ENCODE assay signal across 13 cellular contexts in the genomic region with DNA sequence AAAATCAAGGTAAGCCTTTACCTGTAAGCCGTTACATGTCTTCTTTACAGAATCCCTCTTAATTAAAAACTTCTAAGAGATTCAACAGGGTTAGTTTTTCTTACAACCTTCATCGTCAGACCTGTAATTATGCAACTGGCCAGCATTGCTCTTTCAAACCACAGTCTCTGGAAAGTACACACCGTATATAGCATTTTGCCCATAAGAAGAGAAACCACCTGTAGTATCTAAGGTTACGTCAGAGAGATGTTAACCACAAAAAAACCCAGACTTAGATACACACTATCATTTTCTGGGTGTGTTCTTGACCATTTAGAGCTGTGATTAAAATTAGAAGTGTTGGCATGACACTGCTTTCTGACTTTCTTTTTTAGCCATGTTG.
DNase-seq lines count a peak whose midpoint lies in the region; ATAC-seq and TF ChIP-seq lines count a peak whose summit lies in the region.
"Had no signal": no experiment of that assay in that cellular context is flagged by ENCODE, and none has a peak within 500 bp of the region (broad histone marks: within the 10 kb centered on the region; RNA-seq: fewer than 3 reads in every experiment).

No MANE protein-coding gene starts in this region.

- H3K27me3 Mint-ChIP-seq in T-helper 17 cell: no peaks in the 10 kb centered on the region

- no peak overlapping the region for H3K27ac ChIP-seq in RWPE2 (ENCODE audit: poor library complexity, severe bottlenecking)
- H3K27ac ChIP-seq: upper lobe of left lung had no signal

- H3K36me3 ChIP-seq in RWPE2 (ENCODE audit: low read depth): no peaks in the 10 kb centered on the region
- H3K36me3 ChIP-seq: upper lobe of left lung had no signal

- ATAC-seq in GM18517 (IDR thresholded peaks at IDR 0.05; ENCODE audit: unreplicated experiment) (peak; percentile 95), GM21423 (IDR thresholded peaks at IDR 0.05; ENCODE audit: unreplicated experiment) (peak; percentile 96), HG03066 (IDR thresholded peaks at IDR 0.05; ENCODE audit: low read depth, unreplicated experiment) (peak; percentile 97), RWPE2 (ENCODE audit: low read depth) (peak; percentile 33; the same call in 1 of the 3 replicates), T-helper 17 cell (no peak)

- no peak overlapping the region for H3K4me3 ChIP-seq in RWPE2 (ENCODE audit: severe bottlenecking)
- H3K4me3 ChIP-seq: upper lobe of left lung had no signal

- DNase-seq in RWPE2 (ENCODE audit: low spot score) (no peak), T-helper 17 cell (no peak), DMS79 treated with DMSO at 0.1 percent for 48 hours (lab: John Stamatoyannopoulos, UW) (no peak), NCI-H1436 (lab: John Stamatoyannopoulos, UW) (no peak)
- no peak for DNase-seq in activated effector memory CD4-positive, alpha-beta T cell treated with Interleukin-2 at 50 U/mL for 16 hours
- DNase-seq: CD4-positive, alpha-beta T cell; stimulated activated CD4-positive, alpha-beta T cell treated with anti-CD3 and anti-CD28 coated beads, Interleukin-4, amount 100 ng/mL, for 24 hours; upper lobe of left lung had no signal

- H3K36me3 Mint-ChIP-seq in T-helper 17 cell (ENCODE audit: low read depth): no peaks in the 10 kb centered on the region
- H3K36me3 Mint-ChIP-seq: activated naive CD4-positive, alpha-beta T cell treated with anti-CD3 and anti-CD28 coated beads, Interleukin-2, amount 50 U/mL, for 72 hours had no signal

- no peaks in the 10 kb centered on the region for H3K4me1 Mint-ChIP-seq in T-helper 17 cell
- H3K4me1 Mint-ChIP-seq: neural crest cell had no signal

- H3K4me1 ChIP-seq in RWPE2 (ENCODE audit: insufficient read depth, poor library complexity, severe bottlenecking): peaks cover 1% of the 10 kb centered on the region
- H3K4me1 ChIP-seq: upper lobe of left lung had no signal

- H3K9me3 ChIP-seq in RWPE2 (ENCODE audit: severe bottlenecking): no peaks in the 10 kb centered on the region
- H3K9me3 ChIP-seq in T-helper 17 cell (ENCODE audit: control insufficient read depth, low read length, poor library complexity, severe bottlenecking): no peaks in the 10 kb centered on the region
- H3K9me3 ChIP-seq: upper lobe of left lung had no signal

- H3K27me3 ChIP-seq in RWPE2 (ENCODE audit: insufficient read depth, poor library complexity, severe bottlenecking): no peaks in the 10 kb centered on the region
- H3K27me3 ChIP-seq: upper lobe of left lung had no signal

- no peak overlapping the region for H3K4me3 Mint-ChIP-seq in T-helper 17 cell
- H3K4me3 Mint-ChIP-seq: CD4-positive, alpha-beta T cell; neural crest cell had no signal

- H3K27ac Mint-ChIP-seq in T-helper 17 cell: no peak overlapping the region
- H3K27ac Mint-ChIP-seq: activated naive CD4-positive, alpha-beta T cell treated with anti-CD3 and anti-CD28 coated beads, Interleukin-2, amount 50 U/mL, for 72 hours; CD4-positive, alpha-beta T cell had no signal

- TF ChIP-seq CTCF in RWPE2 (IDR thresholded peaks at IDR 0.05; ENCODE audit: poor library complexity, severe bottlenecking): no peak
